Comparison of ENCODE assay signal across 8 cellular contexts in the genomic region with DNA sequence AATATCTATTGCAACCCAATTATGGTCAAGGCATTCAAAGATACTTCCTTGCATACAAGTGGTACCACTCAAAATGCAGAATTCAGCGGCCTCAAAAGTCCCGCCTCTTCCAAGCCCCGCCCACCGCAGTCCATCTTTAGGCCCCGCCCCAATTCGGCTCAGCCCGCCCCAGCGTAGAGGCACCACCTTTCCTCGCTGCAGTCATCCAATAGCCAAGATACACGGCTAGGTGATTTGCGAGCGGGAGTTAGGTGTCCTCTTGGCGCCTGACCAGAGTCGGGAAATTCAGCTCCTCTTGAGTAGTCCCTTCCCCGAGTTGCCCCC. TPM values are rescaled to one million over a fixed set of nuclear protein-coding genes. Genes with fewer than 3 reads are reported as not detected.
DNase-seq lines count a peak whose midpoint lies in the region; ATAC-seq and TF ChIP-seq lines count a peak whose summit lies in the region.

No MANE protein-coding gene starts in this region.

- no peak for TF ChIP-seq POLR2A in stomach (IDR thresholded peaks at IDR 0.05)

- TF ChIP-seq RAD21 in neural cell (conservative IDR thresholded peaks at IDR 0.05), result no peak

- H3K27ac ChIP-seq in neural cell (ENCODE audit: low read length) (peak overlapping the region; percentile 92), stomach (peak overlapping the region; percentile 86 to 93 (median 89))

- H3K4me3 Mint-ChIP-seq in activated T-helper 2 cell treated with anti-CD3 and anti-CD28 coated beads, Interferon-gamma antibody, Interleukin-2, Interleukin-4, amounts not matched to agents 10 μg/mL and 5 μg/mL and 100 μg/mL, durations not matched to agents 14 hours and 24 hours and 36 hours (ENCODE audit: low read depth), result peak overlapping the region; percentile 93

- H3K4me1 ChIP-seq in stomach, result peaks cover 6 to 35% (median 23%) of the 10 kb centered on the region in 4 donors

- intact Hi-C loops in activated T-helper 2 cell treated with anti-CD3 and anti-CD28 coated beads, Interferon-gamma antibody, Interleukin-2, Interleukin-4, amounts not matched to agents 10 μg/mL and 5 μg/mL and 100 μg/mL, durations not matched to agents 14 hours and 24 hours and 36 hours (cut with micrococcal nuclease), result loop anchor here (1.0 kb wide), 2 partner anchors 16 to 220 kb away; partner anchors contain the start of gene LMAN1
- intact Hi-C loops in stomach (cut with DNase I; ENCODE audit: low total_unique reads), result no loop called here

- H3K36me3 ChIP-seq in neural cell (ENCODE audit: insufficient read depth, low read length) (no peaks in the 10 kb centered on the region), stomach (no peaks in the 10 kb centered on the region)

- no peak overlapping the region for H2AFZ ChIP-seq in neural cell (ENCODE audit: low read depth, low read length)

- H3K27me3 Mint-ChIP-seq in activated T-helper 2 cell treated with anti-CD3 and anti-CD28 coated beads, Interferon-gamma antibody, Interleukin-2, Interleukin-4, amounts not matched to agents 10 μg/mL and 5 μg/mL and 100 μg/mL, durations not matched to agents 14 hours and 24 hours and 36 hours (ENCODE audit: low read depth), result peaks cover 20% of the 10 kb centered on the region

- H3K9me2 ChIP-seq in neural cell (ENCODE audit: insufficient read depth, low read length), result no peaks in the 10 kb centered on the region

- no peaks in the 10 kb centered on the region for H3K9me3 Mint-ChIP-seq in activated T-helper 2 cell treated with anti-CD3 and anti-CD28 coated beads, Interferon-gamma antibody, Interleukin-2, Interleukin-4, amounts not matched to agents 10 μg/mL and 5 μg/mL and 100 μg/mL, durations not matched to agents 14 hours and 24 hours and 36 hours

- H3K9me3 ChIP-seq in neural cell (ENCODE audit: low read length) (no peaks in the 10 kb centered on the region), stomach (no peaks in the 10 kb centered on the region)

- H3K4me3 ChIP-seq in fibroblast of pulmonary artery (replicated peaks; ENCODE audit: low read depth, low read length), result peak overlapping the region; percentile 89
- peak overlapping the region; percentile 93 for H3K4me3 ChIP-seq in neural cell (ENCODE audit: low read length)
- peak overlapping the region; percentile 82 to 97 (median 90) for H3K4me3 ChIP-seq in stomach

- no peak overlapping the region for H3K4me2 ChIP-seq in neural cell (ENCODE audit: low read length)

- H4K20me1 ChIP-seq in neural cell (ENCODE audit: insufficient read depth), result no peaks in the 10 kb centered on the region

- H3K27me3 ChIP-seq in neural cell (ENCODE audit: insufficient read depth, low read depth, low read length) (no peaks in the 10 kb centered on the region), stomach (peaks cover 0 to 13% (median 0%) of the 10 kb centered on the region in 3 donors)

- peaks cover 9% of the 10 kb centered on the region for H3K79me2 ChIP-seq in neural cell (replicated peaks; ENCODE audit: insufficient read depth, low read length)

- peak; percentile 99 for DNase-seq in DMS153 treated with DMSO at 0.1 percent for 48 hours (lab: John Stamatoyannopoulos, UW; ENCODE audit: unreplicated experiment)
- DNase-seq in Kasumi-1 (lab: John Stamatoyannopoulos, UW), result peak; percentile 91 to 93
- DNase-seq in RPMI7951 (ENCODE audit: low read depth), result peak; percentile 82
- DNase-seq in activated T-helper 2 cell treated with anti-CD3 and anti-CD28 coated beads, Interferon-gamma antibody, Interleukin-2, Interleukin-4, amounts not matched to agents 10 μg/mL and 5 μg/mL and 100 μg/mL, durations not matched to agents 14 hours and 24 hours and 36 hours (ENCODE audit: low spot score), result peak; percentile 89
- peak; percentile 89 for DNase-seq in fibroblast of pulmonary artery (ENCODE audit: low read depth)
- peak; percentile 91 for DNase-seq in stomach

- WGBS in stomach, 5 donors, result 0 to 2% (median 1%) methylated on average over 14 to 15 of the region's 15 CpGs

- H3K4me1 Mint-ChIP-seq in activated T-helper 2 cell treated with anti-CD3 and anti-CD28 coated beads, Interferon-gamma antibody, Interleukin-2, Interleukin-4, amounts not matched to agents 10 μg/mL and 5 μg/mL and 100 μg/mL, durations not matched to agents 14 hours and 24 hours and 36 hours (ENCODE audit: low read depth), result peaks cover 39% of the 10 kb centered on the region

- no peak for TF ChIP-seq CTCF in fibroblast of pulmonary artery (IDR thresholded peaks at IDR 0.05; ENCODE audit: low read length, missing control alignments)
- no peak for TF ChIP-seq CTCF in neural cell (IDR thresholded peaks at IDR 0.05; ENCODE audit: poor library complexity, severe bottlenecking)
- TF ChIP-seq CTCF in stomach (IDR thresholded peaks at IDR 0.05), result no peak

- ATAC-seq in GM21786 (IDR thresholded peaks at IDR 0.05; ENCODE audit: unreplicated experiment), result peak; percentile 64

- TF ChIP-seq EP300 in neural cell (conservative IDR thresholded peaks at IDR 0.05; ENCODE audit: poor library complexity, severe bottlenecking) (no peak), stomach (IDR thresholded peaks at IDR 0.05) (no peak)

- H3K36me3 Mint-ChIP-seq in activated T-helper 2 cell treated with anti-CD3 and anti-CD28 coated beads, Interferon-gamma antibody, Interleukin-2, Interleukin-4, amounts not matched to agents 10 μg/mL and 5 μg/mL and 100 μg/mL, durations not matched to agents 14 hours and 24 hours and 36 hours (ENCODE audit: low read depth), result peaks cover 24% of the 10 kb centered on the region

- no peaks in the 10 kb centered on the region for H3F3A ChIP-seq in neural cell (ENCODE audit: insufficient read depth, low read length, poor library complexity, severe bottlenecking)

- peak overlapping the region; percentile 77 for H3K9ac ChIP-seq in neural cell (ENCODE audit: low read length)

- peak overlapping the region; percentile 97 for H3K27ac Mint-ChIP-seq in activated T-helper 2 cell treated with anti-CD3 and anti-CD28 coated beads, Interferon-gamma antibody, Interleukin-2, Interleukin-4, amounts not matched to agents 10 μg/mL and 5 μg/mL and 100 μg/mL, durations not matched to agents 14 hours and 24 hours and 36 hours

TF ChIP-seq in neural cell, 6 proteins besides CTCF, POLR2A, EP300 and RAD21:
- no peak for TF ChIP-seq EZH2 (IDR thresholded peaks at IDR 0.05; ENCODE audit: borderline replicate concordance, insufficient read depth, low read length, poor library complexity, severe bottlenecking)
- TF ChIP-seq, protein P1, sequence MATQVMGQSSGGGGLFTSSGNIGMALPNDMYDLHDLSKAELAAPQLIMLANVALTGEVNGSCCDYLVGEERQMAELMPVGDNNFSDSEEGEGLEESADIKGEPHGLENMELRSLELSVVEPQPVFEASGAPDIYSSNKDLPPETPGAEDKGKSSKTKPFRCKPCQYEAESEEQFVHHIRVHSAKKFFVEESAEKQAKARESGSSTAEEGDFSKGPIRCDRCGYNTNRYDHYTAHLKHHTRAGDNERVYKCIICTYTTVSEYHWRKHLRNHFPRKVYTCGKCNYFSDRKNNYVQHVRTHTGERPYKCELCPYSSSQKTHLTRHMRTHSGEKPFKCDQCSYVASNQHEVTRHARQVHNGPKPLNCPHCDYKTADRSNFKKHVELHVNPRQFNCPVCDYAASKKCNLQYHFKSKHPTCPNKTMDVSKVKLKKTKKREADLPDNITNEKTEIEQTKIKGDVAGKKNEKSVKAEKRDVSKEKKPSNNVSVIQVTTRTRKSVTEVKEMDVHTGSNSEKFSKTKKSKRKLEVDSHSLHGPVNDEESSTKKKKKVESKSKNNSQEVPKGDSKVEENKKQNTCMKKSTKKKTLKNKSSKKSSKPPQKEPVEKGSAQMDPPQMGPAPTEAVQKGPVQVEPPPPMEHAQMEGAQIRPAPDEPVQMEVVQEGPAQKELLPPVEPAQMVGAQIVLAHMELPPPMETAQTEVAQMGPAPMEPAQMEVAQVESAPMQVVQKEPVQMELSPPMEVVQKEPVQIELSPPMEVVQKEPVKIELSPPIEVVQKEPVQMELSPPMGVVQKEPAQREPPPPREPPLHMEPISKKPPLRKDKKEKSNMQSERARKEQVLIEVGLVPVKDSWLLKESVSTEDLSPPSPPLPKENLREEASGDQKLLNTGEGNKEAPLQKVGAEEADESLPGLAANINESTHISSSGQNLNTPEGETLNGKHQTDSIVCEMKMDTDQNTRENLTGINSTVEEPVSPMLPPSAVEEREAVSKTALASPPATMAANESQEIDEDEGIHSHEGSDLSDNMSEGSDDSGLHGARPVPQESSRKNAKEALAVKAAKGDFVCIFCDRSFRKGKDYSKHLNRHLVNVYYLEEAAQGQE (IDR thresholded peaks at IDR 0.05; ENCODE audit: borderline replicate concordance), result peak; percentile 14

RNA-seq across cellular contexts. Expression of gene SEC11C, which starts 0.4 kb away (rescaled TPM):
- 29.3 and 50.4 TPM in 2 replicates for total RNA-seq in RPMI7951 (2014; rRNA removed; shearing (Covaris generic))
- 198 and 208 TPM in 2 replicates for total RNA-seq in activated T-helper 2 cell treated with anti-CD3 and anti-CD28 coated beads, Interferon-gamma antibody, Interleukin-2, Interleukin-4, amounts not matched to agents 10 μg/mL and 5 μg/mL and 100 μg/mL, durations not matched to agents 14 hours and 24 hours and 36 hours
- polyA plus RNA-seq in neural cell, result 211 and 245 TPM in 2 replicates
- polyA minus RNA-seq in neural cell, result 88.4 and 103 TPM in 2 replicates
- 10 to 100 TPM in 4 of 5 donors, 1 to 10 TPM in 1; 3.1 to 53.6 (median 41.7) TPM for total RNA-seq in stomach
- polyA plus RNA-seq in stomach, result 10 to 100 TPM; 52.0 to 83.2 (median 62.4) TPM

Comparison
In these comparisons a context has a peak if more than half of its experiments do, and no peak if none do; other contexts are left out.
1. Peak in every context shown above with its lines: DNase-seq, ATAC-seq, H3K4me3 ChIP-seq and H3K27ac ChIP-seq.